ENCODE assay signal across 1 cellular context in the genomic region with DNA sequence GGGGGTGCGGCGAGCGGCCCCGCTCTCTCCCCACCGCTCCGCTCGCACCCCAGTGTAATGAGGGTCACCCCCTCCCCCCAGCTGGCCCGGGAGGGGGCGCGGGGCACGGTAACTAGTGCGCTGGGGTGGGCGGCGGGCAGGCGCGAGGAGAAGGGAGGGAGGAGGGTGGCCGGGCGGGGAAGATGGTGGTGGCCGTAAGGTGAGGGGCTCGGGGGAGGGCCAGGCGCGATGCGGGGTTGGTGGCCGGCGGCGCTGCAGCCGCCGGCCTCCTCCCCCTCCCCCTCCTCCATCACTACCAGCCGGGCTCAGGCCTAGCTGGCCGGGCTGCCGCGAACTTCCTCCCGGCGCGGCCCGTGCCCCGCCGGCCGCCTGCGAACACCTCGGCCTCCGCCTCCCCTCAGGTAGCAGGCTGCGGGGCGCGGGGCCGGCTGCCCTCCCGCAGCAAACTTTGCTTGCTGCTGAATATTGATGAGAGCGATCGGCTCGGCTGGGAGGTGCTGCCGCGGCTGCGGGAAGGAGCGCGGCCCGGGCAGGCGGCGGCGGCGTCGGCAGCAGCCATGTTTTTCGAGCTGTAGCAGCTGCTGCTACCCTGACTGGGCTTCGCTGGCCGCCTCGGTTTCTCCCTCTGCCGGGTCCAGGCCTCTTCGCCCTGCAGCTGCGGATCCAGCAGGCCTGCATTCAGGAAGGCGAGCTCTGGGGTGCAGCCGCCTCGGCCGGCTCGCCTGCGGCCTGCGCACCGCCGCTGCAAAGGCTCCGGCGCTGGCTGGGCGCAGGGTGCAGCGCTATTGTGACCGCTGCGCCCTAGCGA.
TF ChIP-seq lines count a peak whose summit lies in the region.

No MANE protein-coding gene starts in this region.

TF ChIP-seq in K562, 482 proteins besides CTCF, POLR2A, EP300 and RAD21 (continued from another document and continues in another):
- TF ChIP-seq DEAF1 (CRISPR knock-in tag; IDR thresholded peaks at IDR 0.05): no peak
- no peak for TF ChIP-seq SNAPC5 (CRISPR knock-in tag; IDR thresholded peaks at IDR 0.05)
- TF ChIP-seq SRSF9 (IDR thresholded peaks at IDR 0.05; ENCODE audit: borderline replicate concordance, low read depth, low read length): no peak
- TF ChIP-seq NFIC (IDR thresholded peaks at IDR 0.05): no peak
- no peak for TF ChIP-seq ZFP1 (CRISPR knock-in tag; IDR thresholded peaks at IDR 0.05)
- no peak for TF ChIP-seq ATF1 (CRISPR knock-in tag; IDR thresholded peaks at IDR 0.05)
- peak; percentile 45; the same call in 1 of the 2 replicates for TF ChIP-seq ATF1 (tag; IDR thresholded peaks at IDR 0.05)
- no peak for TF ChIP-seq NCOR1 (IDR thresholded peaks at IDR 0.05)
- no peak for TF ChIP-seq ZC3H4 (CRISPR knock-in tag; IDR thresholded peaks at IDR 0.05; ENCODE audit: borderline replicate concordance)
- peak; percentile 16; the same call in 1 of the 2 replicates for TF ChIP-seq MYC (IDR thresholded peaks at IDR 0.05; ENCODE audit: low read depth, low read length)
- TF ChIP-seq MYC (CRISPR knock-in tag; IDR thresholded peaks at IDR 0.05; ENCODE audit: borderline replicate concordance, low read depth): no peak
- no peak for TF ChIP-seq BDP1 (IDR thresholded peaks at IDR 0.05; ENCODE audit: insufficient read depth, insufficient read length)
- no peak for TF ChIP-seq CEBPG (CRISPR knock-in tag; IDR thresholded peaks at IDR 0.05)
- TF ChIP-seq CEBPG (tag; conservative IDR thresholded peaks at IDR 0.05 in 1 of 2, IDR thresholded peaks at IDR 0.05 in 1 of 2): no peak
- TF ChIP-seq KDM5B (IDR thresholded peaks at IDR 0.05; ENCODE audit: insufficient replicate concordance, low read depth, low read length): peak; percentile 39
- TF ChIP-seq ZNF274 (IDR thresholded peaks at IDR 0.05; ENCODE audit: borderline replicate concordance, low read depth, low read length): no peak
- no peak for TF ChIP-seq THRAP3 (IDR thresholded peaks at IDR 0.05; ENCODE audit: borderline replicate concordance)
- no peak for TF ChIP-seq ZBTB1 (CRISPR knock-in tag; IDR thresholded peaks at IDR 0.05; ENCODE audit: borderline replicate concordance, low read depth)
- no peak for TF ChIP-seq MECOM (CRISPR knock-in tag; IDR thresholded peaks at IDR 0.05)
- TF ChIP-seq HBP1 (CRISPR knock-in tag; IDR thresholded peaks at IDR 0.05): no peak
- TF ChIP-seq HCFC1 (IDR thresholded peaks at IDR 0.05; ENCODE audit: low read depth, low read length): no peak
- no peak for TF ChIP-seq ZNF551 (CRISPR knock-in tag; IDR thresholded peaks at IDR 0.05)
- no peak for TF ChIP-seq ZNF445 (CRISPR knock-in tag; IDR thresholded peaks at IDR 0.05; ENCODE audit: low read depth)
- TF ChIP-seq ZFP30 (CRISPR knock-in tag; IDR thresholded peaks at IDR 0.05; ENCODE audit: borderline replicate concordance): no peak
- no peak for TF ChIP-seq ZBTB40 (IDR thresholded peaks at IDR 0.05)
- no peak for TF ChIP-seq ZBTB40 (CRISPR knock-in tag; IDR thresholded peaks at IDR 0.05)
- peak; percentile 25 for TF ChIP-seq TAF1 (IDR thresholded peaks at IDR 0.05; ENCODE audit: control insufficient read depth, extremely low read depth, insufficient read depth, low read length, severe bottlenecking)
- TF ChIP-seq MAZ (CRISPR knock-in tag; conservative IDR thresholded peaks at IDR 0.05 in 1 of 2, IDR thresholded peaks at IDR 0.05 in 1 of 2): peak; percentile 38 to 58; a peak in 2 of 4 replicates
- no peak for TF ChIP-seq ZNF174 (CRISPR knock-in tag; IDR thresholded peaks at IDR 0.05)
- no peak for TF ChIP-seq ZNF79 (CRISPR knock-in tag; IDR thresholded peaks at IDR 0.05; ENCODE audit: low read depth)
- no peak for TF ChIP-seq ZC3H8 (IDR thresholded peaks at IDR 0.05)
- peak; percentile 68; the same call in 1 of the 2 replicates for TF ChIP-seq ZNF444 (CRISPR knock-in tag; IDR thresholded peaks at IDR 0.05)
- TF ChIP-seq PHF8 (IDR thresholded peaks at IDR 0.05; ENCODE audit: borderline replicate concordance, low read length): peak; percentile 76
- no peak for TF ChIP-seq E2F1 (CRISPR knock-in tag; IDR thresholded peaks at IDR 0.05)
- no peak for TF ChIP-seq ETV5 (CRISPR knock-in tag; IDR thresholded peaks at IDR 0.05; ENCODE audit: low read depth)
- no peak for TF ChIP-seq COPS2 (conservative IDR thresholded peaks at IDR 0.05)
- no peak for TF ChIP-seq MYNN (IDR thresholded peaks at IDR 0.05)
- no peak for TF ChIP-seq MYNN (CRISPR knock-in tag; IDR thresholded peaks at IDR 0.05)
- no peak for TF ChIP-seq ZMIZ1 (IDR thresholded peaks at IDR 0.05; ENCODE audit: low read depth in 2 of 2, low read length in 2 of 2)
- no peak for TF ChIP-seq TCF15 (CRISPR knock-in tag; IDR thresholded peaks at IDR 0.05)
- no peak for TF ChIP-seq GTF2B (IDR thresholded peaks at IDR 0.05; ENCODE audit: extremely low read depth, insufficient read length)
